Comparison of ENCODE assay signal across 22 cellular contexts in the genomic region with DNA sequence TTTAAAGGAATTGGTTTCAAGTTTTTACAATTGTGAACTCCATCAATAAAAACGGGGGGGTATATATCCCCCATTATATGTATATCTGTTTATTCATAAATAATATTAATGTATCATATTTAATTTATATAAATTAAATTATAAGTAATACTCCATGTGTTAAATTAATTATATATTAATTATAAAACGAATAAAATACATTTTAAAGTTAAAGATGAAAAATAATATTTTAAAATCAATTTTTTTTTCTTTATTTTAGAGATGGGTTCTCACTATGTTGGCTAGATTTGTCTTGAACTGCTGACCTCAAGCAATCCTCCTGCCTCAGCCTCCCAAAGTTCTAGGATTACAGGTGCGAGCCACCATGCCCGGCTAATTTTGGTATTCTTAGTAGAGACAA.
"Had no signal": no experiment of that assay in that cellular context is flagged by ENCODE, and none has a peak within 500 bp of the region (broad histone marks: within the 10 kb centered on the region; RNA-seq: fewer than 3 reads in every experiment).

No MANE protein-coding gene starts in this region.

- H3K27me3 ChIP-seq: MG63 had no signal

- ATAC-seq: HepG2, Right ventricle myocardium inferior had no signal

- DNase-seq: IMR-90, Karpas-422, KG1, MG63, NCI-H1092, NCI-H1105 treated with DMSO at 0.1 percent for 48 hours, NCI-H1417 treated with DMSO at 0.1 percent for 48 hours, NCI-H146, NCI-H1694 treated with DMSO at 0.1 percent for 48 hours, NCI-H1930, NCI-H2081, NCI-H2107, NCI-H2227 treated with DMSO at 0.1 percent for 48 hours, NCI-H510A, NCI-H524 treated with DMSO at 0.1 percent for 48 hours, NCI-H69, NCI-H774, SIG-M5, SK-N-SH, SW 1271 had no signal

- FAIRE-seq: HepG2 had no signal

- H3K36me3 ChIP-seq: MG63 had no signal

- H3K4me3 ChIP-seq: MG63 had no signal

- H3K9me3 ChIP-seq: SK-N-SH had no signal
